Comparison of ENCODE assay signal across 8 cellular contexts in genomic region chr5:36944607-36945225, GRCh38.
DNase-seq lines count a peak whose midpoint lies in the region; ATAC-seq, FAIRE-seq and TF ChIP-seq lines count a peak whose summit lies in the region.

No MANE protein-coding gene starts in this region.

- H3K27ac ChIP-seq in neural cell (ENCODE audit: low read length), result no peak overlapping the region
- no peak overlapping the region for H3K27ac ChIP-seq in aorta (ENCODE audit: low read depth in 1 of 2, low read length in 2 of 2)

- no peak overlapping the region for H3K4me2 ChIP-seq in neural cell (ENCODE audit: low read length)

- no peaks in the 10 kb centered on the region for H3K9me2 ChIP-seq in neural cell (ENCODE audit: insufficient read depth, low read length)

- H3K4me3 ChIP-seq in neural cell (ENCODE audit: low read length) (no peak overlapping the region), aorta (ENCODE audit: low read length in 2 of 2) (no peak overlapping the region), lower leg skin (ENCODE audit: low read depth, poor library complexity, severe bottlenecking) (no peak overlapping the region)

- intact Hi-C loops in aorta (cut with DNase I), result loop anchor here (5.0 to 10.0 kb wide), 2 partner anchors 67 to 70 kb away; partner anchors contain the start of gene NIPBL (in 2 of the 2)
- intact Hi-C loops in lower leg skin (cut with DNase I; ENCODE audit: low total_unique reads), result no loop called here

- H3K9ac ChIP-seq in neural cell (ENCODE audit: low read length), result no peak overlapping the region

- 58 to 63% methylated on average over 4 of the region's 4 CpGs for WGBS in aorta, 2 donors
- 65 to 70% methylated on average over 4 of the region's 4 CpGs for WGBS in lower leg skin, 2 donors

- TF ChIP-seq POLR2A in lower leg skin (IDR thresholded peaks at IDR 0.05), result no peak

- TF ChIP-seq CTCF in neural cell (IDR thresholded peaks at IDR 0.05; ENCODE audit: poor library complexity, severe bottlenecking), result peak; percentile 64
- no peak for TF ChIP-seq CTCF in lower leg skin (IDR thresholded peaks at IDR 0.05)

- H3K9me3 ChIP-seq in neural cell (ENCODE audit: low read length) (no peaks in the 10 kb centered on the region), aorta (ENCODE audit: control insufficient read depth, low read length) (no peaks in the 10 kb centered on the region)

- no peak overlapping the region for H2AFZ ChIP-seq in neural cell (ENCODE audit: low read depth, low read length)

- H3K36me3 ChIP-seq in neural cell (ENCODE audit: insufficient read depth, low read length) (no peaks in the 10 kb centered on the region), aorta (ENCODE audit: control insufficient read depth in 1 of 2, insufficient read depth in 2 of 2, low read length in 1 of 2) (no peaks in the 10 kb centered on the region)

- TF ChIP-seq RAD21 in neural cell (conservative IDR thresholded peaks at IDR 0.05), result peak; percentile 57

- H4K20me1 ChIP-seq in neural cell (ENCODE audit: insufficient read depth), result no peaks in the 10 kb centered on the region

- no peaks in the 10 kb centered on the region for H3K27me3 ChIP-seq in neural cell (ENCODE audit: insufficient read depth, low read depth, low read length)
- no peaks in the 10 kb centered on the region for H3K27me3 ChIP-seq in aorta (ENCODE audit: control insufficient read depth in 1 of 2, insufficient read depth in 2 of 2, low read length in 1 of 2)

- peaks cover 0 to 2% of the 10 kb centered on the region in 2 donors for H3K4me1 ChIP-seq in aorta (ENCODE audit: control insufficient read depth in 1 of 2, insufficient read depth in 2 of 2, low read length in 2 of 2)

- no peaks in the 10 kb centered on the region for H3F3A ChIP-seq in neural cell (ENCODE audit: insufficient read depth, low read length, poor library complexity, severe bottlenecking)

- no peak for TF ChIP-seq EP300 in neural cell (conservative IDR thresholded peaks at IDR 0.05; ENCODE audit: poor library complexity, severe bottlenecking)

- DNase-seq in AG20443 (ENCODE audit: low spot score) (peak; percentile 9), GM18507 (ENCODE audit: extremely low spot score, insufficient read length, low read depth) (peak; percentile 5), NCI-H526 treated with DMSO at 0.1 percent for 48 hours (lab: John Stamatoyannopoulos, UW) (peak; percentile 66), dermis blood vessel endothelial cell (peak; percentile 86), aorta (no peak), lower leg skin (ENCODE audit: low spot score in 2 of 2) (no peak)

- FAIRE-seq in GM18507 (lab: Jason Lieb, UNC), result peak; percentile 72

- no peak for ATAC-seq in aorta (ENCODE audit: low FRiP score)
- ATAC-seq in GM18867 (IDR thresholded peaks at IDR 0.05; ENCODE audit: unreplicated experiment), result no peak

- peaks cover 90% of the 10 kb centered on the region for H3K79me2 ChIP-seq in neural cell (replicated peaks; ENCODE audit: insufficient read depth, low read length)

TF ChIP-seq in neural cell, 6 proteins besides CTCF, POLR2A, EP300 and RAD21:
- TF ChIP-seq SMC3 (conservative IDR thresholded peaks at IDR 0.05; ENCODE audit: poor library complexity) (peak; percentile 66), POLR2AphosphoS5 (IDR thresholded peaks at IDR 0.05) (no peak)

Comparison
In these comparisons a context has a peak if more than half of its experiments do, and no peak if none do; other contexts are left out.
1. DNase-seq: peak in AG20443 (single experiment), GM18507 (single experiment), NCI-H526 treated with DMSO at 0.1 percent for 48 hours (single experiment) and dermis blood vessel endothelial cell (single experiment); none in aorta (0 of 2) and lower leg skin (0 of 2).